In genomic region chr2:186503827-186504606, GRCh38 we compare ENCODE assay signal across 8 cellular contexts. TPM values are rescaled to one million over a fixed set of nuclear protein-coding genes. Genes with fewer than 3 reads are reported as not detected.
A peak's percentile ranks its signal among the peaks of the same experiment; 100 is the strongest.
DNase-seq lines count a peak whose midpoint lies in the region; ATAC-seq and TF ChIP-seq lines count a peak whose summit lies in the region.

No MANE protein-coding gene starts in this region.

- H3K9me3 Mint-ChIP-seq in activated naive CD8-positive, alpha-beta T cell treated with anti-CD3 and anti-CD28 coated beads for 36 hours = no peaks in the 10 kb centered on the region
- no peaks in the 10 kb centered on the region for H3K9me3 Mint-ChIP-seq in activated naive CD8-positive, alpha-beta T cell treated with anti-CD3 and anti-CD28 coated beads, Interleukin-2, amount 50 U/mL, for 24 hours

- H3K36me3 Mint-ChIP-seq in activated naive CD8-positive, alpha-beta T cell treated with anti-CD3 and anti-CD28 coated beads for 36 hours = peaks cover 39% of the 10 kb centered on the region
- peaks cover 57% of the 10 kb centered on the region for H3K36me3 Mint-ChIP-seq in activated naive CD8-positive, alpha-beta T cell treated with anti-CD3 and anti-CD28 coated beads, Interleukin-2, amount 50 U/mL, for 24 hours (ENCODE audit: low read depth)

- H3K4me3 Mint-ChIP-seq in activated naive CD8-positive, alpha-beta T cell treated with anti-CD3 and anti-CD28 coated beads for 36 hours = no peak overlapping the region
- no peak overlapping the region for H3K4me3 Mint-ChIP-seq in activated naive CD8-positive, alpha-beta T cell treated with anti-CD3 and anti-CD28 coated beads, Interleukin-2, amount 50 U/mL, for 24 hours

- H3K27me3 Mint-ChIP-seq in activated naive CD8-positive, alpha-beta T cell treated with anti-CD3 and anti-CD28 coated beads for 36 hours = no peaks in the 10 kb centered on the region
- H3K27me3 Mint-ChIP-seq in activated naive CD8-positive, alpha-beta T cell treated with anti-CD3 and anti-CD28 coated beads, Interleukin-2, amount 50 U/mL, for 24 hours = no peaks in the 10 kb centered on the region

- TF ChIP-seq CTCF in choroid plexus epithelial cell (conservative IDR thresholded peaks at IDR 0.05; ENCODE audit: low read depth, low read length) = peak; percentile 51

- H3K27ac Mint-ChIP-seq in activated naive CD8-positive, alpha-beta T cell treated with anti-CD3 and anti-CD28 coated beads for 36 hours = peak overlapping the region; percentile 75
- H3K27ac Mint-ChIP-seq in activated naive CD8-positive, alpha-beta T cell treated with anti-CD3 and anti-CD28 coated beads, Interleukin-2, amount 50 U/mL, for 24 hours = no peak overlapping the region

- ATAC-seq in activated naive CD8-positive, alpha-beta T cell treated with anti-CD3 and anti-CD28 coated beads, Interleukin-2, amount 50 U/mL, for 24 hours = no peak
- peak; percentile 60 for ATAC-seq in HG02938 (IDR thresholded peaks at IDR 0.05; ENCODE audit: unreplicated experiment)
- ATAC-seq in HG03439 (IDR thresholded peaks at IDR 0.05; ENCODE audit: unreplicated experiment) = no peak
- no peak for ATAC-seq in GM21447 (IDR thresholded peaks at IDR 0.05; ENCODE audit: unreplicated experiment)

- H3K4me3 ChIP-seq in choroid plexus epithelial cell (ENCODE audit: low read depth, low read length) = no peak overlapping the region

- peaks cover 16% of the 10 kb centered on the region for H3K4me1 Mint-ChIP-seq in activated naive CD8-positive, alpha-beta T cell treated with anti-CD3 and anti-CD28 coated beads for 36 hours
- peaks cover 4% of the 10 kb centered on the region for H3K4me1 Mint-ChIP-seq in activated naive CD8-positive, alpha-beta T cell treated with anti-CD3 and anti-CD28 coated beads, Interleukin-2, amount 50 U/mL, for 24 hours

- no peak for DNase-seq in activated naive CD8-positive, alpha-beta T cell treated with anti-CD3 and anti-CD28 coated beads for 36 hours
- DNase-seq in activated naive CD8-positive, alpha-beta T cell treated with anti-CD3 and anti-CD28 coated beads, Interleukin-2, amount 50 U/mL, for 24 hours = no peak
- peak; percentile 3 for DNase-seq in NCI-H774 (lab: John Stamatoyannopoulos, UW)
- peak; percentile 59 for DNase-seq in choroid plexus epithelial cell (ENCODE audit: low read depth)
- DNase-seq in myocyte (ENCODE audit: low read depth) = peak; percentile 50

RNA-seq across cellular contexts. Expression of gene ZC3H15, which starts 18.0 kb away (rescaled TPM):
- total RNA-seq in activated naive CD8-positive, alpha-beta T cell treated with anti-CD3 and anti-CD28 coated beads for 36 hours = 100 to 1,000 TPM; 116 to 123 TPM
- total RNA-seq in myocyte = 85.7 and 89.5 TPM in 2 replicates
- polyA plus RNA-seq in myocyte (2012) = 35.2 TPM

Comparison
In these comparisons a context has a peak if more than half of its experiments do, and no peak if none do; other contexts are left out.
1. DNase-seq: peak in NCI-H774 (single experiment), choroid plexus epithelial cell (single experiment) and myocyte (single experiment); none in activated naive CD8-positive, alpha-beta T cell treated with anti-CD3 and anti-CD28 coated beads for 36 hours (single experiment) and activated naive CD8-positive, alpha-beta T cell treated with anti-CD3 and anti-CD28 coated beads, Interleukin-2, amount 50 U/mL, for 24 hours (single experiment).